In genomic region chr1:3121401-3122215, GRCh38 we compare ENCODE assay signal across 21 cellular contexts. TPM values are rescaled to one million over a fixed set of nuclear protein-coding genes. Genes with fewer than 3 reads are reported as not detected.
"Had no signal": no experiment of that assay in that cellular context is flagged by ENCODE, and none has a peak within 500 bp of the region (broad histone marks: within the 10 kb centered on the region; RNA-seq: fewer than 3 reads in every experiment).

No MANE protein-coding gene starts in this region.

- H3K27ac Mint-ChIP-seq: activated CD4-positive, alpha-beta memory T cell treated with anti-CD3 and anti-CD28 coated beads for 36 hours; activated CD4-positive, alpha-beta T cell treated with anti-CD3 and anti-CD28 coated beads for 36 hours; activated CD8-positive, alpha-beta memory T cell treated with anti-CD3 and anti-CD28 coated beads, Interleukin-2, amount 10 ng/mL, durations not matched to agents 7 days and 5 days; activated naive CD4-positive, alpha-beta T cell treated with anti-CD3 and anti-CD28 coated beads for 36 hours; activated T-helper 2 cell treated with anti-CD3 and anti-CD28 coated beads, Interferon-gamma antibody, Interleukin-2, Interleukin-4, amounts not matched to agents 10 μg/mL and 5 μg/mL and 100 μg/mL, durations not matched to agents 14 hours and 24 hours and 36 hours; natural killer cell had no signal

- H3K9me3 ChIP-seq: gastrocnemius medialis, heart right ventricle, SK-N-SH, upper lobe of right lung had no signal

- H3K4me3 ChIP-seq: gastrocnemius medialis, heart right ventricle, smooth muscle cell, upper lobe of right lung had no signal

- H3K36me3 Mint-ChIP-seq: activated CD4-positive, alpha-beta memory T cell treated with anti-CD3 and anti-CD28 coated beads for 36 hours; activated CD8-positive, alpha-beta memory T cell treated with anti-CD3 and anti-CD28 coated beads, Interleukin-2, amount 10 ng/mL, durations not matched to agents 7 days and 5 days; natural killer cell had no signal

- DNase-seq: activated CD4-positive, alpha-beta memory T cell treated with anti-CD3 and anti-CD28 coated beads for 36 hours; activated CD4-positive, alpha-beta T cell treated with anti-CD3 and anti-CD28 coated beads for 36 hours; activated CD8-positive, alpha-beta memory T cell treated with anti-CD3 and anti-CD28 coated beads, Interleukin-2, amount 10 ng/mL, durations not matched to agents 7 days and 5 days; activated naive CD4-positive, alpha-beta T cell treated with anti-CD3 and anti-CD28 coated beads for 36 hours; activated T-cell treated with anti-CD3 and anti-CD28 coated beads, Interleukin-2, amount 50 U/mL, for 1 hour; erythroblast; gastrocnemius medialis; heart right ventricle; islet precursor cell; mesenchymal stem cell; natural killer cell; SK-N-SH; stimulated activated CD4-positive, alpha-beta T cell treated with anti-CD3 and anti-CD28 coated beads, Interleukin-4, amount 100 ng/mL, for 4 hours; stimulated activated CD8-positive, alpha-beta memory T cell treated with anti-CD3 and anti-CD28 coated beads, Interleukin-4, amount 100 ng/mL, for 48 hours; stimulated activated naive CD4-positive, alpha-beta T cell treated with Interleukin-2 at 50 U/mL for 16 hours; upper lobe of right lung had no signal

- H3K27me3 ChIP-seq: gastrocnemius medialis, upper lobe of right lung had no signal

- H3K27ac ChIP-seq: gastrocnemius medialis, upper lobe of right lung, VCaP had no signal

- H3K4me1 Mint-ChIP-seq: activated CD4-positive, alpha-beta T cell treated with anti-CD3 and anti-CD28 coated beads for 36 hours; activated CD8-positive, alpha-beta memory T cell treated with anti-CD3 and anti-CD28 coated beads, Interleukin-2, amount 10 ng/mL, durations not matched to agents 7 days and 5 days; central memory CD8-positive, alpha-beta T cell; natural killer cell had no signal

- H3K9ac ChIP-seq: SK-N-SH had no signal

- H3K4me3 Mint-ChIP-seq: activated CD4-positive, alpha-beta memory T cell treated with anti-CD3 and anti-CD28 coated beads for 36 hours; activated CD4-positive, alpha-beta T cell treated with anti-CD3 and anti-CD28 coated beads for 36 hours; activated CD8-positive, alpha-beta memory T cell treated with anti-CD3 and anti-CD28 coated beads, Interleukin-2, amount 10 ng/mL, durations not matched to agents 7 days and 5 days; activated naive CD4-positive, alpha-beta T cell treated with anti-CD3 and anti-CD28 coated beads for 36 hours; central memory CD8-positive, alpha-beta T cell; natural killer cell had no signal

- H3K27me3 Mint-ChIP-seq: activated CD4-positive, alpha-beta memory T cell treated with anti-CD3 and anti-CD28 coated beads for 36 hours; activated CD4-positive, alpha-beta T cell treated with anti-CD3 and anti-CD28 coated beads for 36 hours; activated CD8-positive, alpha-beta memory T cell treated with anti-CD3 and anti-CD28 coated beads, Interleukin-2, amount 10 ng/mL, durations not matched to agents 7 days and 5 days; central memory CD8-positive, alpha-beta T cell; progenitor cell of endocrine pancreas had no signal

- H3K36me3 ChIP-seq: gastrocnemius medialis, heart right ventricle, upper lobe of right lung had no signal

- ATAC-seq: activated CD4-positive, alpha-beta T cell treated with anti-CD3 and anti-CD28 coated beads for 36 hours; activated CD8-positive, alpha-beta memory T cell treated with anti-CD3 and anti-CD28 coated beads, Interleukin-2, amount 10 ng/mL, durations not matched to agents 7 days and 5 days; gastrocnemius medialis; heart right ventricle; natural killer cell; upper lobe of right lung had no signal

- H3K9me3 Mint-ChIP-seq: activated CD4-positive, alpha-beta memory T cell treated with anti-CD3 and anti-CD28 coated beads for 36 hours; activated naive CD4-positive, alpha-beta T cell treated with anti-CD3 and anti-CD28 coated beads for 36 hours; activated T-helper 2 cell treated with anti-CD3 and anti-CD28 coated beads, Interferon-gamma antibody, Interleukin-2, Interleukin-4, amounts not matched to agents 10 μg/mL and 5 μg/mL and 100 μg/mL, durations not matched to agents 14 hours and 24 hours and 36 hours; central memory CD8-positive, alpha-beta T cell; natural killer cell had no signal

- H3K4me2 ChIP-seq: SK-N-SH had no signal

RNA-seq across cellular contexts. Expression of gene PRDM16, which starts 52.6 kb away (rescaled TPM):
- total RNA-seq: activated CD4-positive, alpha-beta memory T cell treated with anti-CD3 and anti-CD28 coated beads for 36 hours; activated CD8-positive, alpha-beta memory T cell treated with anti-CD3 and anti-CD28 coated beads, Interleukin-2, amount 10 ng/mL, durations not matched to agents 7 days and 5 days; activated T-helper 2 cell treated with anti-CD3 and anti-CD28 coated beads, Interferon-gamma antibody, Interleukin-2, Interleukin-4, amounts not matched to agents 10 μg/mL and 5 μg/mL and 100 μg/mL, durations not matched to agents 14 hours and 24 hours and 36 hours had no signal
